In genomic region chr20:31476313-31476623, GRCh38 we compare ENCODE assay signal across 18 cellular contexts. TPM values are rescaled to one million over a fixed set of nuclear protein-coding genes. Genes with fewer than 3 reads are reported as not detected.
DNase-seq lines count a peak whose midpoint lies in the region; ATAC-seq, FAIRE-seq and TF ChIP-seq lines count a peak whose summit lies in the region.
"Had no signal": no experiment of that assay in that cellular context is flagged by ENCODE, and none has a peak within 500 bp of the region (broad histone marks: within the 10 kb centered on the region; RNA-seq: fewer than 3 reads in every experiment).

No MANE protein-coding gene starts in this region.

- H3K27me3 ChIP-seq in GM23338 (ENCODE audit: insufficient read depth) (peaks cover 79% of the 10 kb centered on the region), gastroesophageal sphincter (peaks cover 10% of the 10 kb centered on the region), skeletal muscle tissue (ENCODE audit: control insufficient read depth in 3 of 3, insufficient read depth in 3 of 3, low read length in 3 of 3) (peaks cover 19 to 28% (median 25%) of the 10 kb centered on the region in 3 donors), MM.1S (replicated peaks; ENCODE audit: insufficient read depth, low read length) (0 out of 2 replicates have a peak, but pooled peaks cover 9% of the 10 kb centered on the region)

- H3K4me1 Mint-ChIP-seq in GM23338: no peaks in the 10 kb centered on the region; the same call in 1 of the 3 replicates

- H3K9me3 ChIP-seq in gastroesophageal sphincter (no peaks in the 10 kb centered on the region), skeletal muscle tissue (ENCODE audit: control insufficient read depth in 3 of 3, low read length in 3 of 3) (no peaks in the 10 kb centered on the region), MM.1S (replicated peaks; ENCODE audit: insufficient read depth, low read length) (no peaks in the 10 kb centered on the region)

- peaks cover 12% of the 10 kb centered on the region for H3K4me1 ChIP-seq in GM23338 (ENCODE audit: insufficient read depth)
- H3K4me1 ChIP-seq in gastroesophageal sphincter: peaks cover 0 to 37% (median 7%) of the 10 kb centered on the region in 3 donors
- peaks cover 9 to 10% (median 10%) of the 10 kb centered on the region in 3 donors for H3K4me1 ChIP-seq in skeletal muscle tissue (ENCODE audit: control insufficient read depth in 3 of 3, insufficient read depth in 3 of 3, low read length in 3 of 3)
- H3K4me1 ChIP-seq in MM.1S (ENCODE audit: low read length): peaks cover 10% of the 10 kb centered on the region; the same call in 1 of the 2 replicates

- H3K4me3 ChIP-seq in GM23338 (peak overlapping the region; percentile 76; the same call in 1 of the 2 replicates), gastroesophageal sphincter (peak overlapping the region in 1 of 2 donors; percentile 58), skeletal muscle tissue (ENCODE audit: low read length in 3 of 3) (peak overlapping the region in 2 of 3 donors; percentile 69 to 70), MM.1S (ENCODE audit: low read length) (no peak overlapping the region)

- 0 out of 2 replicates have a peak, but pooled peaks cover 7% of the 10 kb centered on the region for H3F3A ChIP-seq in GM23338 (replicated peaks; ENCODE audit: low read depth)
- no peaks in the 10 kb centered on the region for H3F3A ChIP-seq in MM.1S (ENCODE audit: insufficient read depth, low read length)

- no peaks in the 10 kb centered on the region for H4K20me1 ChIP-seq in GM23338 (replicated peaks; ENCODE audit: insufficient read depth)
- H4K20me1 ChIP-seq in MM.1S (ENCODE audit: insufficient read depth, low read length): no peaks in the 10 kb centered on the region

- H3K9ac ChIP-seq in skeletal muscle tissue (ENCODE audit: low read depth in 1 of 3, low read length in 3 of 3) (peak overlapping the region in 1 of 3 donors; percentile 74), MM.1S (ENCODE audit: low read length) (no peak overlapping the region)

- no peak for FAIRE-seq in D721Med (lab: Jason Lieb, UNC)
- FAIRE-seq: HepG2 had no signal

- H2AFZ ChIP-seq in GM23338 (peak overlapping the region; percentile 99), MM.1S (ENCODE audit: low read length) (no peak overlapping the region)

- H3K27ac ChIP-seq in GM23338 (ENCODE audit: low read depth) (no peak overlapping the region), gastroesophageal sphincter (peak overlapping the region in 3 of 4 donors; percentile 68 to 78 (median 77)), skeletal muscle tissue (ENCODE audit: low read depth, low read length) (no peak overlapping the region), MM.1S (ENCODE audit: low read length) (no peak overlapping the region)
- H3K27ac ChIP-seq: 22Rv1, RWPE1 had no signal

- peaks cover 44% of the 10 kb centered on the region for H3K27me3 Mint-ChIP-seq in GM23338 (ENCODE audit: insufficient read depth, low read depth, poor library complexity)

- H3K36me3 Mint-ChIP-seq in GM23338 (ENCODE audit: low read depth): peaks cover 26% of the 10 kb centered on the region
- H3K36me3 Mint-ChIP-seq: CD8-positive, alpha-beta memory T cell had no signal

- DNase-seq in DMS 273 (lab: John Stamatoyannopoulos, UW; ENCODE audit: unreplicated experiment) (peak; percentile 59), DMS 273 treated with DMSO at 0.1 percent for 48 hours (lab: John Stamatoyannopoulos, UW) (no peak), GM23338 (ENCODE audit: low spot score) (peak; percentile 12), D721Med (ENCODE audit: insufficient read length, low spot score) (no peak), MM.1S (no peak)
- DNase-seq: CD8-positive, alpha-beta memory T cell; Karpas-422; NCI-H1417; NCI-H2029 had no signal

- no peak overlapping the region for H3K4me3 Mint-ChIP-seq in GM23338
- H3K4me3 Mint-ChIP-seq: CD8-positive, alpha-beta memory T cell had no signal

- H3K4me2 ChIP-seq in GM23338: peak overlapping the region; percentile 100
- H3K4me2 ChIP-seq in MM.1S (ENCODE audit: low read depth, low read length): no peak overlapping the region

- no peak for TF ChIP-seq POLR2A in gastroesophageal sphincter (IDR thresholded peaks at IDR 0.05)

- TF ChIP-seq EP300 in gastroesophageal sphincter (IDR thresholded peaks at IDR 0.05): no peak

- ATAC-seq in GM23338 (no peak), gastroesophageal sphincter (no peak), GM21515 (IDR thresholded peaks at IDR 0.05; ENCODE audit: unreplicated experiment) (no peak)

- H3K36me3 ChIP-seq in GM23338 (ENCODE audit: insufficient read depth) (no peaks in the 10 kb centered on the region), gastroesophageal sphincter (no peaks in the 10 kb centered on the region), skeletal muscle tissue (ENCODE audit: control insufficient read depth in 3 of 3, insufficient read depth in 3 of 3, low read length in 3 of 3) (peaks cover 0 to 2% (median 0%) of the 10 kb centered on the region in 3 donors), MM.1S (replicated peaks; ENCODE audit: insufficient read depth, low read length) (no peaks in the 10 kb centered on the region)

- H3K79me2 ChIP-seq in GM23338 (replicated peaks; ENCODE audit: insufficient read depth): no peaks in the 10 kb centered on the region
- no peaks in the 10 kb centered on the region for H3K79me2 ChIP-seq in MM.1S (ENCODE audit: low read length)

- TF ChIP-seq CTCF in GM23338 (conservative IDR thresholded peaks at IDR 0.05; ENCODE audit: low read depth in 2 of 2) (no peak), gastroesophageal sphincter (IDR thresholded peaks at IDR 0.05) (no peak), D721Med (IDR thresholded peaks at IDR 0.05; ENCODE audit: insufficient read depth, missing control alignments) (no peak), MM.1S (IDR thresholded peaks at IDR 0.05; ENCODE audit: low read length) (no peak)

- no CpG with 5 or more reads among the region's 6 CpGs for WGBS in gastroesophageal sphincter (ENCODE audit: low coverage in 1 of 2), 2 donors

- no peak overlapping the region for H3K27ac Mint-ChIP-seq in GM23338
- H3K27ac Mint-ChIP-seq: CD8-positive, alpha-beta memory T cell had no signal

- peaks cover 83% of the 10 kb centered on the region for H3K9me3 Mint-ChIP-seq in GM23338

- H3K9me2 ChIP-seq in GM23338 (ENCODE audit: insufficient read depth) (no peaks in the 10 kb centered on the region), MM.1S (replicated peaks; ENCODE audit: insufficient read depth, low read length) (no peaks in the 10 kb centered on the region)

TF ChIP-seq in GM23338, 12 proteins besides CTCF, POLR2A, EP300 and RAD21 (continues in another document):
- TF ChIP-seq JUNB (IDR thresholded peaks at IDR 0.05; ENCODE audit: unreplicated experiment) (no peak), REST (IDR thresholded peaks at IDR 0.05; ENCODE audit: unreplicated experiment) (no peak), ZNF331 (CRISPR knock-in tag; IDR thresholded peaks at IDR 0.05; ENCODE audit: low read depth) (no peak), CREB1 (CRISPR knock-in tag; IDR thresholded peaks at IDR 0.05; ENCODE audit: low read depth) (no peak), EZH2 (IDR thresholded peaks at IDR 0.05; ENCODE audit: low read depth, unreplicated experiment) (no peak), EZH2phosphoT487 (IDR thresholded peaks at IDR 0.05; ENCODE audit: unreplicated experiment) (no peak), NANOG (IDR thresholded peaks at IDR 0.05; ENCODE audit: borderline replicate concordance) (no peak), ZNF114 (CRISPR knock-in tag; IDR thresholded peaks at IDR 0.05) (no peak)

RNA-seq across cellular contexts. Expression of gene REM1, which starts 1.2 kb away (rescaled TPM):
- 0.28 TPM in 1 of 2 replicates, not detected in the other for total RNA-seq in GM23338 (2014; rRNA removed; shearing (Covaris generic))
- not detected in 2 replicates for polyA plus RNA-seq in GM23338 (2016; fragmentation: Nextera tagmentation; extraction: Ambion mirVana)
- total RNA-seq in gastroesophageal sphincter: 1 to 10 TPM; 3.2 to 7.1 (median 5.4) TPM
- 4.7 TPM for total RNA-seq in skeletal muscle tissue
- total RNA-seq: CD8-positive, alpha-beta memory T cell; H4; HepG2; OCI-LY7 had no signal
- polyA plus RNA-seq: BJ; CD8-positive, alpha-beta memory T cell; HepG2 had no signal

RNA-seq across cellular contexts. Expression of gene DEFB124, which starts 1.3 kb away (rescaled TPM):
- 0.52 TPM in 1 of 2 replicates, not detected in the other for total RNA-seq in GM23338 (2014; rRNA removed; shearing (Covaris generic))
- polyA plus RNA-seq in GM23338 (2016; fragmentation: Nextera tagmentation; extraction: Ambion mirVana): not detected in 2 replicates
- total RNA-seq in gastroesophageal sphincter: 1 to 10 TPM in 1 of 4 donors, not detected in 3; 2.0 TPM
- not detected for total RNA-seq in skeletal muscle tissue
- total RNA-seq: CD8-positive, alpha-beta memory T cell; H4; HepG2; OCI-LY7 had no signal
- polyA plus RNA-seq: BJ; CD8-positive, alpha-beta memory T cell; HepG2 had no signal

RNA-seq across cellular contexts. Expression of gene DEFB123, which starts 35.8 kb away (rescaled TPM):
- not detected in 2 replicates for total RNA-seq in GM23338 (2014; rRNA removed; shearing (Covaris generic))
- not detected in 2 replicates for polyA plus RNA-seq in GM23338 (2016; fragmentation: Nextera tagmentation; extraction: Ambion mirVana)
- total RNA-seq in gastroesophageal sphincter (not detected), skeletal muscle tissue (not detected)
- total RNA-seq: CD8-positive, alpha-beta memory T cell; H4; HepG2; OCI-LY7 had no signal
- polyA plus RNA-seq: BJ; CD8-positive, alpha-beta memory T cell; HepG2 had no signal

RNA-seq across cellular contexts. Expression of gene HM13, which starts 38.0 kb away (rescaled TPM):
- total RNA-seq in GM23338 (2014; rRNA removed; shearing (Covaris generic)): 103 and 126 TPM in 2 replicates
- 147 and 150 TPM in 2 replicates for polyA plus RNA-seq in GM23338 (2016; fragmentation: Nextera tagmentation; extraction: Ambion mirVana)
- total RNA-seq in gastroesophageal sphincter: 10 to 100 TPM; 39.1 to 55.9 (median 44.8) TPM
- 30.8 TPM for total RNA-seq in skeletal muscle tissue

Comparison
In these comparisons a context has a peak if more than half of its experiments do, and no peak if none do; other contexts are left out.
1. DNase-seq: peak in DMS 273 (single experiment) and GM23338 (single experiment); none in DMS 273 treated with DMSO at 0.1 percent for 48 hours (single experiment), D721Med (single experiment) and MM.1S (single experiment).
2. H3K27ac ChIP-seq: peak in gastroesophageal sphincter (3 of 4); none in GM23338 (single experiment), skeletal muscle tissue (single experiment) and MM.1S (single experiment).